In genomic region chr17:3665834-3666233, GRCh38 we compare ENCODE assay signal across 8 cellular contexts. TPM values are rescaled to one million over a fixed set of nuclear protein-coding genes. Genes with fewer than 3 reads are reported as not detected.
DNase-seq lines count a peak whose midpoint lies in the region; ATAC-seq and TF ChIP-seq lines count a peak whose summit lies in the region.
"Had no signal": no experiment of that assay in that cellular context is flagged by ENCODE, and none has a peak within 500 bp of the region (broad histone marks: within the 10 kb centered on the region; RNA-seq: fewer than 3 reads in every experiment).

No MANE protein-coding gene starts in this region.

- H3K4me3 ChIP-seq in LNCaP clone FGC (ENCODE audit: low read depth, low read length) (peak overlapping the region; percentile 30), subcutaneous abdominal adipose tissue (ENCODE audit: low read depth in 1 of 5, low read length in 5 of 5) (no peak overlapping the region), HAP-1 (no peak overlapping the region)

- no peak overlapping the region for H3K9ac ChIP-seq in subcutaneous abdominal adipose tissue (ENCODE audit: low read length in 5 of 5)

- no peaks in the 10 kb centered on the region for H3K9me3 ChIP-seq in subcutaneous abdominal adipose tissue (ENCODE audit: control insufficient read depth in 5 of 5, low read length in 5 of 5)
- no peaks in the 10 kb centered on the region for H3K9me3 ChIP-seq in HAP-1

- H3K27me3 ChIP-seq in layer of hippocampus (ENCODE audit: control insufficient read depth, insufficient read depth, low read length) (no peaks in the 10 kb centered on the region), subcutaneous abdominal adipose tissue (ENCODE audit: control insufficient read depth in 5 of 5, insufficient read depth in 4 of 5, low read length in 5 of 5) (no peaks in the 10 kb centered on the region), HAP-1 (ENCODE audit: low read depth) (no peaks in the 10 kb centered on the region)

- no peaks in the 10 kb centered on the region for H3K9me3 Mint-ChIP-seq in activated CD8-positive, alpha-beta memory T cell treated with anti-CD3 and anti-CD28 coated beads, Interleukin-2, amount 10 ng/mL, durations not matched to agents 7 days and 5 days (ENCODE audit: low read depth)

- H3K4me3 Mint-ChIP-seq in activated CD8-positive, alpha-beta memory T cell treated with anti-CD3 and anti-CD28 coated beads, Interleukin-2, amount 10 ng/mL, durations not matched to agents 7 days and 5 days: no peak overlapping the region

- no peaks in the 10 kb centered on the region for H3K27me3 Mint-ChIP-seq in activated CD8-positive, alpha-beta memory T cell treated with anti-CD3 and anti-CD28 coated beads, Interleukin-2, amount 10 ng/mL, durations not matched to agents 7 days and 5 days

- peaks cover 0 to 39% (median 26%) of the 10 kb centered on the region in 5 donors for H3K36me3 ChIP-seq in subcutaneous abdominal adipose tissue (ENCODE audit: control insufficient read depth in 5 of 5, insufficient read depth in 5 of 5, low read length in 5 of 5)
- peaks cover 11% of the 10 kb centered on the region for H3K36me3 ChIP-seq in HAP-1 (replicated peaks)

- no peak for DNase-seq in LNCaP clone FGC (ENCODE audit: low read depth)
- DNase-seq in caudate nucleus (lab: John Stamatoyannopoulos, UW): peak in 21 of 61 donors; percentile 8 to 61 (median 26)
- DNase-seq in HAP-1 (ENCODE audit: low spot score in 2 of 2): no peak
- DNase-seq in activated CD8-positive, alpha-beta memory T cell treated with anti-CD3 and anti-CD28 coated beads, Interleukin-2, amount 10 ng/mL, durations not matched to agents 7 days and 5 days: no peak
- DNase-seq: MV-4-11 had no signal

- TF ChIP-seq CTCF in LNCaP clone FGC (IDR thresholded peaks at IDR 0.05; ENCODE audit: control insufficient read depth, extremely low read depth, insufficient read depth): no peak

- no peak overlapping the region for H3K27ac Mint-ChIP-seq in activated CD8-positive, alpha-beta memory T cell treated with anti-CD3 and anti-CD28 coated beads, Interleukin-2, amount 10 ng/mL, durations not matched to agents 7 days and 5 days

- peaks cover 2 to 43% (median 37%) of the 10 kb centered on the region in 5 donors for H3K4me1 ChIP-seq in subcutaneous abdominal adipose tissue (ENCODE audit: control insufficient read depth in 5 of 5, insufficient read depth in 5 of 5, low read length in 5 of 5)
- H3K4me1 ChIP-seq in HAP-1: peaks cover 7% of the 10 kb centered on the region; the same call in 1 of the 2 replicates

- in situ Hi-C loops in HAP-1 (cut with MboI; ENCODE audit: low sequenced_read_pairs): no loop called here

- no peaks in the 10 kb centered on the region for H3K36me3 Mint-ChIP-seq in activated CD8-positive, alpha-beta memory T cell treated with anti-CD3 and anti-CD28 coated beads, Interleukin-2, amount 10 ng/mL, durations not matched to agents 7 days and 5 days

- peaks cover 21% of the 10 kb centered on the region for H3K4me1 Mint-ChIP-seq in activated CD8-positive, alpha-beta memory T cell treated with anti-CD3 and anti-CD28 coated beads, Interleukin-2, amount 10 ng/mL, durations not matched to agents 7 days and 5 days

- peak overlapping the region; percentile 89 for H3K27ac ChIP-seq in caudate nucleus (ENCODE audit: low read depth, low read length)
- H3K27ac ChIP-seq in layer of hippocampus (ENCODE audit: low read depth, low read length): peak overlapping the region; percentile 76
- H3K27ac ChIP-seq in subcutaneous abdominal adipose tissue (ENCODE audit: low read depth, low read length): peak overlapping the region; percentile 29

- no peak for ATAC-seq in HG02884 (IDR thresholded peaks at IDR 0.05; ENCODE audit: unreplicated experiment)
- no peak for ATAC-seq in activated CD8-positive, alpha-beta memory T cell treated with anti-CD3 and anti-CD28 coated beads, Interleukin-2, amount 10 ng/mL, durations not matched to agents 7 days and 5 days

- CTCF ChIA-PET in activated CD8-positive, alpha-beta memory T cell treated with anti-CD3 and anti-CD28 coated beads, Interleukin-2, amount 10 ng/mL, durations not matched to agents 7 days and 5 days (lab: Charles Lee): interaction anchor here (1.5 kb wide), 1 partner anchor 73 kb away, joined by 3 read pairs; no protein-coding TSS in a partner anchor

RNA-seq across cellular contexts. Expression of gene TAX1BP3, which starts 2.5 kb away (rescaled TPM):
- 10 to 100 TPM; 19.5 to 27.9 TPM for total RNA-seq in activated CD8-positive, alpha-beta memory T cell treated with anti-CD3 and anti-CD28 coated beads, Interleukin-2, amount 10 ng/mL, durations not matched to agents 7 days and 5 days

RNA-seq across cellular contexts. Expression of gene EMC6, which starts 2.8 kb away (rescaled TPM):
- 10 to 100 TPM; 43.7 to 57.0 TPM for total RNA-seq in activated CD8-positive, alpha-beta memory T cell treated with anti-CD3 and anti-CD28 coated beads, Interleukin-2, amount 10 ng/mL, durations not matched to agents 7 days and 5 days

RNA-seq across cellular contexts. Expression of gene CTNS, which starts 29.3 kb away (rescaled TPM):
- total RNA-seq in activated CD8-positive, alpha-beta memory T cell treated with anti-CD3 and anti-CD28 coated beads, Interleukin-2, amount 10 ng/mL, durations not matched to agents 7 days and 5 days: 10 to 100 TPM in 1 of 2 experiments, 1 to 10 TPM in 1; 9.7 to 20.6 TPM

RNA-seq across cellular contexts. Expression of gene SHPK, which starts 29.8 kb away (rescaled TPM):
- total RNA-seq in activated CD8-positive, alpha-beta memory T cell treated with anti-CD3 and anti-CD28 coated beads, Interleukin-2, amount 10 ng/mL, durations not matched to agents 7 days and 5 days: 10 to 100 TPM; 13.4 to 13.9 TPM

RNA-seq across cellular contexts. Expression of gene P2RX5, which starts 30.1 kb away (rescaled TPM):
- 10 to 100 TPM; 18.1 to 24.6 TPM for total RNA-seq in activated CD8-positive, alpha-beta memory T cell treated with anti-CD3 and anti-CD28 coated beads, Interleukin-2, amount 10 ng/mL, durations not matched to agents 7 days and 5 days

Comparison
In these comparisons a context has a peak if more than half of its experiments do, and no peak if none do; other contexts are left out.
1. H3K27ac ChIP-seq: peak in every context shown above with its lines; median percentile 89 in caudate nucleus; 76 in layer of hippocampus; 29 in subcutaneous abdominal adipose tissue.